In the genomic region with DNA sequence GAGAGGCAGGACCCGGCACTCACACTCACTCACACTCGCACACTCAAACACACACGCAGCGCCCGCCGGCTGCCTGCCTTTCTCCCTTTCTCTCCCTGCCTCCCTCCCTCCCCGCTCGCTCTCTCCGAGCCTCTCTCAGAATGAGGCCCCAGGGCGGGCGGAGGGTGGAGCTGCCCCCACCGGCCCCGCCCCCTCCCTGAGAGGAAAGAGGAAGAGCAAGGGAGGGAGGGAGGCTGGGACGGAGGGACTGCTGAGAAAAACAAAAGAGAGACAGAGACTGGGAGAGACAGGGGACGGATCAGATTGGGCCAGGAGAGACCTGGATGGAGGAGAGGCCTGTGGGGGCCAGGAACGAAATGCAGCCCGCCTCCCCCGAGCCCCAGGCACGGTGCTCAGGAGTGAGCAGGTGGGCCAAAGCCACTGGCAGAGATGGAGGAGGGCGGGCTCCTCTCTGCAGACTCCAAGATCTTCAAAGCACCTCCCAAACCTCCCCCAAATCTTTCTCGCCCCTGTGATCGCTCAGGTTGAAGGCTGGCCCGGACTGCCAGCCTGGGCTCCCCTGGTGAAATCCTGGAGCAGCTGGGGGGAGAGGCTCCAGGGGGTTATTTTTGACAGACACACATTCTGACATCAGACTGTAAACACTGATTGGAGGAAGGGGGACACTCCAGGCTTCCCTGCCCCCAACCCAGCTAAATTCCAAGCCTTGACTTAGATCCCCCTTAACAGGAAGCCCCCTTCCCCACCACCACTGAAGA, we compare ENCODE assay signal across 8 cellular contexts. TPM values are rescaled to one million over a fixed set of nuclear protein-coding genes. Genes with fewer than 3 reads are reported as not detected.
A peak's percentile ranks its signal among the peaks of the same experiment; 100 is the strongest.
DNase-seq lines count a peak whose midpoint lies in the region; ATAC-seq, FAIRE-seq and TF ChIP-seq lines count a peak whose summit lies in the region.

No MANE protein-coding gene starts in this region.

- ATAC-seq in GM18867 (IDR thresholded peaks at IDR 0.05; ENCODE audit: unreplicated experiment) (peak; percentile 67), HG03108 (IDR thresholded peaks at IDR 0.05; ENCODE audit: unreplicated experiment) (peak; percentile 64), HepG2 (peak; percentile 83)

- H3K27ac ChIP-seq in HepG2 (ENCODE audit: extremely low read length, insufficient read depth, low read length): no peak overlapping the region

- TF ChIP-seq POLR2A in HepG2 (IDR thresholded peaks at IDR 0.05; ENCODE audit: insufficient read depth in 1 of 2, low read depth in 2 of 2, low read length in 2 of 2): peak; percentile 67 to 94

- no peaks in the 10 kb centered on the region for H3K9me3 ChIP-seq in HepG2 (ENCODE audit: low read length)

- peaks cover 63% of the 10 kb centered on the region for H3K4me1 Mint-ChIP-seq in activated CD4-positive, alpha-beta T cell treated with anti-CD3 and anti-CD28 coated beads, Interleukin-2, amount 10 ng/mL, durations not matched to agents 7 days and 5 days

- peak; percentile 48 for FAIRE-seq in HepG2 (lab: Jason Lieb, UNC)

- H3K27me3 Mint-ChIP-seq in activated CD4-positive, alpha-beta T cell treated with anti-CD3 and anti-CD28 coated beads, Interleukin-2, amount 10 ng/mL, durations not matched to agents 7 days and 5 days: no peaks in the 10 kb centered on the region

- no peaks in the 10 kb centered on the region for H3K9me3 Mint-ChIP-seq in activated CD4-positive, alpha-beta T cell treated with anti-CD3 and anti-CD28 coated beads, Interleukin-2, amount 10 ng/mL, durations not matched to agents 7 days and 5 days

- H3K4me3 ChIP-seq in HepG2 (replicated peaks in 1 of 3; ENCODE audit: insufficient read depth in 1 of 3, low read depth in 2 of 3, low read length in 3 of 3): peak overlapping the region; percentile 77 to 96 (median 86)

- TF ChIP-seq CTCF in HepG2 (CRISPR knock-in tag; IDR thresholded peaks at IDR 0.05): no peak

- 1% methylated on average over 22 of the region's 23 CpGs for WGBS in HepG2 (ENCODE audit: low lambda C conversion rate)

- CTCF ChIA-PET in activated CD4-positive, alpha-beta T cell treated with anti-CD3 and anti-CD28 coated beads, Interleukin-2, amount 10 ng/mL, durations not matched to agents 7 days and 5 days (lab: Charles Lee): interaction anchor here (0.9 to 4.8 kb wide), 4 partner anchors 10 to 42 kb away, joined by 3 to 17 read pairs (median 9); no protein-coding TSS in a partner anchor
- CTCF ChIA-PET in HepG2 (lab: Yijun Ruan, JAX; ENCODE audit: low intra/inter-chr PET ratio, low total read pairs): no interaction called here

- peak overlapping the region; percentile 94 for H3K27ac Mint-ChIP-seq in activated CD4-positive, alpha-beta T cell treated with anti-CD3 and anti-CD28 coated beads, Interleukin-2, amount 10 ng/mL, durations not matched to agents 7 days and 5 days

- DNase-seq in AG08395 (ENCODE audit: low spot score): peak; percentile 84
- DNase-seq in NCI-H446 treated with DMSO at 0.1 percent for 48 hours (lab: John Stamatoyannopoulos, UW): peak; percentile 18
- DNase-seq in activated CD4-positive, alpha-beta T cell treated with anti-CD3 and anti-CD28 coated beads, Interleukin-2, amount 10 ng/mL, durations not matched to agents 7 days and 5 days: peak; percentile 90
- peak; percentile 81 for DNase-seq in dedifferentiated amniotic fluid mesenchymal stem cell (ENCODE audit: extremely low spot score)
- DNase-seq in HepG2 (ENCODE audit: low spot score): peak; percentile 79
- DNase-seq in stimulated activated CD4-positive, alpha-beta T cell treated with anti-CD3 and anti-CD28 coated beads, Interleukin-4, amount 100 ng/mL, for 1 hour: peak; percentile 89

- no peak overlapping the region for H2AFZ ChIP-seq in HepG2 (ENCODE audit: low read length)

- H3K4me2 ChIP-seq in HepG2 (ENCODE audit: low read depth, low read length): peak overlapping the region; percentile 77

- peaks cover 20% of the 10 kb centered on the region for H3K36me3 Mint-ChIP-seq in activated CD4-positive, alpha-beta T cell treated with anti-CD3 and anti-CD28 coated beads, Interleukin-2, amount 10 ng/mL, durations not matched to agents 7 days and 5 days (ENCODE audit: low read depth)

- intact Hi-C loops in HepG2 (cut with micrococcal nuclease; ENCODE audit: unreplicated experiment): loop anchor here (5.0 kb wide), 1 partner anchor 48 kb away; a partner anchor contains a TSS

- POLR2A ChIA-PET in activated CD4-positive, alpha-beta T cell treated with anti-CD3 and anti-CD28 coated beads, Interleukin-2, amount 10 ng/mL, durations not matched to agents 7 days and 5 days (lab: Charles Lee): interaction anchor here (0.6 kb wide), 1 partner anchor 23 kb away, joined by 4 read pairs; no protein-coding TSS in a partner anchor
- POLR2A ChIA-PET in HepG2 (lab: Yijun Ruan, JAX): interaction anchor here (0.6 to 3.2 kb wide), 15 partner anchors 10 to 305 kb away, joined by 3 to 28 read pairs (median 4); a partner anchor contains a TSS

- TF ChIP-seq EP300 in HepG2 (IDR thresholded peaks at IDR 0.05; ENCODE audit: low read depth in 2 of 2, low read length in 2 of 2): 0 out of 4 replicates have a peak, but pooled peaks of 1 of the 2 experiments have one; percentile 6
- peak; percentile 9; the same call in 1 of the 2 replicates for TF ChIP-seq EP300 in HepG2 (CRISPR knock-in tag; IDR thresholded peaks at IDR 0.05; ENCODE audit: borderline replicate concordance)

- H3K79me2 ChIP-seq in HepG2 (ENCODE audit: insufficient read depth, low read length): peaks cover 20% of the 10 kb centered on the region

- H3K9ac ChIP-seq in HepG2 (ENCODE audit: insufficient read depth, low read depth, low read length): peak overlapping the region; percentile 59

- no TSS peak for BruUV-seq in HepG2 (replicated peaks; lab: Mats Ljungman, UMichigan)

- no peaks in the 10 kb centered on the region for H3K27me3 ChIP-seq in HepG2 (ENCODE audit: control insufficient read depth in 1 of 2, insufficient read depth in 2 of 2, low read length in 2 of 2)

- peaks cover 66% of the 10 kb centered on the region for H3K4me1 ChIP-seq in HepG2 (ENCODE audit: insufficient read depth, low read length)

- H4K20me1 ChIP-seq in HepG2 (ENCODE audit: insufficient read depth, low read length): peaks cover 9% of the 10 kb centered on the region

- H3K4me3 Mint-ChIP-seq in activated CD4-positive, alpha-beta T cell treated with anti-CD3 and anti-CD28 coated beads, Interleukin-2, amount 10 ng/mL, durations not matched to agents 7 days and 5 days: peak overlapping the region; percentile 76

- in situ Hi-C loops in HepG2 (cut with HindIII; ENCODE audit: extremely low pct_ligation_motif_present, low pct_unique_long_range_greater_than_20kb): no loop called here

- peaks cover 10 to 19% of the 10 kb centered on the region in 2 experiments; a peak in 4 of 5 replicates for H3K36me3 ChIP-seq in HepG2 (replicated peaks in 1 of 2; ENCODE audit: control insufficient read depth in 1 of 2, insufficient read depth in 2 of 2, low read length in 2 of 2)

- no peak for TF ChIP-seq RAD21 in HepG2 (CRISPR knock-in tag; IDR thresholded peaks at IDR 0.05)

RNA-seq across cellular contexts. Expression of a gene that starts 5.1 kb away (rescaled TPM):
- total RNA-seq in activated CD4-positive, alpha-beta T cell treated with anti-CD3 and anti-CD28 coated beads, Interleukin-2, amount 10 ng/mL, durations not matched to agents 7 days and 5 days: 100 to 1,000 TPM in 1 of 2 experiments, 10 to 100 TPM in 1; 96.2 to 105 TPM
- total RNA-seq in HepG2 (2016; rRNA removed; fragmentation: Illumina TruSeq; extraction: Trizol): 13.2 and 17.2 TPM in 2 replicates
- total RNA-seq in HepG2 (2016; cell fraction: cytosol; rRNA removed; fragmentation: Illumina TruSeq; extraction: Trizol; ENCODE audit: low read depth): 2.0 and 2.5 TPM in 2 replicates
- 10.9 and 17.8 TPM in 2 replicates for total RNA-seq in HepG2 (2016; cell fraction: insoluble cytoplasmic fraction; rRNA removed; fragmentation: Illumina TruSeq; extraction: Trizol)
- 7.2 and 8.2 TPM in 2 replicates for total RNA-seq in HepG2 (2016; cell fraction: membrane; rRNA removed; fragmentation: Illumina TruSeq; extraction: Trizol)
- 16.0 and 18.2 TPM in 2 replicates for total RNA-seq in HepG2 (2016; cell fraction: nucleus; rRNA removed; fragmentation: Illumina TruSeq; extraction: Trizol)
- polyA plus RNA-seq in HepG2 (2011; rRNA removed): 45.5 and 52.2 TPM in 2 replicates
- 23.6 and 27.6 TPM in 2 replicates for polyA plus RNA-seq in HepG2 (2011; cell fraction: cytosol; rRNA removed)
- 182 and 199 TPM in 2 replicates for polyA plus RNA-seq in HepG2 (2011; cell fraction: nucleus; rRNA removed)
- 20.4 and 24.8 TPM in 2 replicates for polyA plus RNA-seq in HepG2 (2012)
- 2.1 and 2.6 TPM in 2 replicates for polyA plus RNA-seq in HepG2 (2016; cell fraction: cytosol; fragmentation: Illumina TruSeq; extraction: Trizol; ENCODE audit: low read depth)
- polyA plus RNA-seq in HepG2 (2016; cell fraction: insoluble cytoplasmic fraction; fragmentation: Illumina TruSeq; extraction: Trizol; ENCODE audit: low read depth): 15.0 and 17.5 TPM in 2 replicates
- 5.5 and 5.8 TPM in 2 replicates for polyA plus RNA-seq in HepG2 (2016; cell fraction: membrane; fragmentation: Illumina TruSeq; extraction: Trizol; ENCODE audit: low read depth)
- 49.4 and 52.8 TPM in 2 replicates for polyA plus RNA-seq in HepG2 (2016; cell fraction: nucleus; fragmentation: Illumina TruSeq; extraction: Trizol; ENCODE audit: insufficient read depth, low read depth)
- 61.4 and 104 TPM in 2 replicates for polyA minus RNA-seq in HepG2 (2011; rRNA and poly(A)+ RNA removed; ENCODE audit: low replicate concordance)
- 17.4 and 19.1 TPM in 2 replicates for polyA minus RNA-seq in HepG2 (2011; cell fraction: cytosol; rRNA and poly(A)+ RNA removed)
- polyA minus RNA-seq in HepG2 (2011; cell fraction: nucleus; rRNA and poly(A)+ RNA removed): 34.2 and 39.5 TPM in 2 replicates

RNA-seq across cellular contexts. Expression of a gene that starts 17.8 kb away (rescaled TPM):
- 10 to 100 TPM; 47.7 to 49.4 TPM for total RNA-seq in activated CD4-positive, alpha-beta T cell treated with anti-CD3 and anti-CD28 coated beads, Interleukin-2, amount 10 ng/mL, durations not matched to agents 7 days and 5 days
- total RNA-seq in HepG2 (2016; rRNA removed; fragmentation: Illumina TruSeq; extraction: Trizol): 19.0 and 24.2 TPM in 2 replicates
- 7.2 and 10.9 TPM in 2 replicates for total RNA-seq in HepG2 (2016; cell fraction: cytosol; rRNA removed; fragmentation: Illumina TruSeq; extraction: Trizol; ENCODE audit: low read depth)
- total RNA-seq in HepG2 (2016; cell fraction: insoluble cytoplasmic fraction; rRNA removed; fragmentation: Illumina TruSeq; extraction: Trizol): 16.2 and 25.6 TPM in 2 replicates
- total RNA-seq in HepG2 (2016; cell fraction: membrane; rRNA removed; fragmentation: Illumina TruSeq; extraction: Trizol): 10.3 and 12.7 TPM in 2 replicates
- 31.9 and 36.2 TPM in 2 replicates for total RNA-seq in HepG2 (2016; cell fraction: nucleus; rRNA removed; fragmentation: Illumina TruSeq; extraction: Trizol)
- 18.7 and 21.3 TPM in 2 replicates for polyA plus RNA-seq in HepG2 (2011; rRNA removed)
- 7.1 and 7.2 TPM in 2 replicates for polyA plus RNA-seq in HepG2 (2011; cell fraction: cytosol; rRNA removed)
- polyA plus RNA-seq in HepG2 (2011; cell fraction: nucleus; rRNA removed): 57.6 and 66.0 TPM in 2 replicates
- 21.1 and 29.8 TPM in 2 replicates for polyA plus RNA-seq in HepG2 (2012)
- 2.5 and 2.9 TPM in 2 replicates for polyA plus RNA-seq in HepG2 (2016; cell fraction: cytosol; fragmentation: Illumina TruSeq; extraction: Trizol; ENCODE audit: low read depth)
- 21.7 and 29.6 TPM in 2 replicates for polyA plus RNA-seq in HepG2 (2016; cell fraction: insoluble cytoplasmic fraction; fragmentation: Illumina TruSeq; extraction: Trizol; ENCODE audit: low read depth)
- 4.7 and 6.5 TPM in 2 replicates for polyA plus RNA-seq in HepG2 (2016; cell fraction: membrane; fragmentation: Illumina TruSeq; extraction: Trizol; ENCODE audit: low read depth)
- 102 and 107 TPM in 2 replicates for polyA plus RNA-seq in HepG2 (2016; cell fraction: nucleus; fragmentation: Illumina TruSeq; extraction: Trizol; ENCODE audit: insufficient read depth, low read depth)
- 68.7 and 95.3 TPM in 2 replicates for polyA minus RNA-seq in HepG2 (2011; rRNA and poly(A)+ RNA removed; ENCODE audit: low replicate concordance)
- polyA minus RNA-seq in HepG2 (2011; cell fraction: cytosol; rRNA and poly(A)+ RNA removed): 12.3 and 14.3 TPM in 2 replicates
- polyA minus RNA-seq in HepG2 (2011; cell fraction: nucleus; rRNA and poly(A)+ RNA removed): 42.9 and 47.7 TPM in 2 replicates

RNA-seq across cellular contexts. Expression of a gene that starts 37.1 kb away (rescaled TPM):
- 10 to 100 TPM; 80.5 to 81.3 TPM for total RNA-seq in activated CD4-positive, alpha-beta T cell treated with anti-CD3 and anti-CD28 coated beads, Interleukin-2, amount 10 ng/mL, durations not matched to agents 7 days and 5 days
- 81.0 and 102 TPM in 2 replicates for total RNA-seq in HepG2 (2016; rRNA removed; fragmentation: Illumina TruSeq; extraction: Trizol)
- 17.2 and 19.9 TPM in 2 replicates for total RNA-seq in HepG2 (2016; cell fraction: cytosol; rRNA removed; fragmentation: Illumina TruSeq; extraction: Trizol; ENCODE audit: low read depth)
- total RNA-seq in HepG2 (2016; cell fraction: insoluble cytoplasmic fraction; rRNA removed; fragmentation: Illumina TruSeq; extraction: Trizol): 80.9 and 91.8 TPM in 2 replicates
- total RNA-seq in HepG2 (2016; cell fraction: membrane; rRNA removed; fragmentation: Illumina TruSeq; extraction: Trizol): 26.9 and 30.0 TPM in 2 replicates
- 53.2 and 53.8 TPM in 2 replicates for total RNA-seq in HepG2 (2016; cell fraction: nucleus; rRNA removed; fragmentation: Illumina TruSeq; extraction: Trizol)
- 47.9 and 50.6 TPM in 2 replicates for polyA plus RNA-seq in HepG2 (2011; rRNA removed)
- polyA plus RNA-seq in HepG2 (2011; cell fraction: cytosol; rRNA removed): 40.3 and 62.0 TPM in 2 replicates
- 33.5 and 37.8 TPM in 2 replicates for polyA plus RNA-seq in HepG2 (2011; cell fraction: nucleus; rRNA removed)
- 54.4 and 57.6 TPM in 2 replicates for polyA plus RNA-seq in HepG2 (2012)
- 9.9 and 10.0 TPM in 2 replicates for polyA plus RNA-seq in HepG2 (2016; cell fraction: cytosol; fragmentation: Illumina TruSeq; extraction: Trizol; ENCODE audit: low read depth)
- 121 and 139 TPM in 2 replicates for polyA plus RNA-seq in HepG2 (2016; cell fraction: insoluble cytoplasmic fraction; fragmentation: Illumina TruSeq; extraction: Trizol; ENCODE audit: low read depth)
- polyA plus RNA-seq in HepG2 (2016; cell fraction: membrane; fragmentation: Illumina TruSeq; extraction: Trizol; ENCODE audit: low read depth): 22.5 and 24.8 TPM in 2 replicates
- 109 and 124 TPM in 2 replicates for polyA plus RNA-seq in HepG2 (2016; cell fraction: nucleus; fragmentation: Illumina TruSeq; extraction: Trizol; ENCODE audit: insufficient read depth, low read depth)
- 29.3 and 125 TPM in 2 replicates for polyA minus RNA-seq in HepG2 (2011; rRNA and poly(A)+ RNA removed; ENCODE audit: low replicate concordance)
- polyA minus RNA-seq in HepG2 (2011; cell fraction: cytosol; rRNA and poly(A)+ RNA removed): 38.1 and 41.4 TPM in 2 replicates
- 17.3 and 24.7 TPM in 2 replicates for polyA minus RNA-seq in HepG2 (2011; cell fraction: nucleus; rRNA and poly(A)+ RNA removed)

RNA-seq across cellular contexts. Expression of a gene that starts 49.9 kb away (rescaled TPM):
- total RNA-seq in activated CD4-positive, alpha-beta T cell treated with anti-CD3 and anti-CD28 coated beads, Interleukin-2, amount 10 ng/mL, durations not matched to agents 7 days and 5 days: 10 to 100 TPM; 18.3 to 25.3 TPM
- 14.9 and 15.1 TPM in 2 replicates for total RNA-seq in HepG2 (2016; rRNA removed; fragmentation: Illumina TruSeq; extraction: Trizol)
- total RNA-seq in HepG2 (2016; cell fraction: cytosol; rRNA removed; fragmentation: Illumina TruSeq; extraction: Trizol; ENCODE audit: low read depth): 1.0 and 1.9 TPM in 2 replicates
- total RNA-seq in HepG2 (2016; cell fraction: insoluble cytoplasmic fraction; rRNA removed; fragmentation: Illumina TruSeq; extraction: Trizol): 14.4 and 15.1 TPM in 2 replicates
- total RNA-seq in HepG2 (2016; cell fraction: membrane; rRNA removed; fragmentation: Illumina TruSeq; extraction: Trizol): 3.8 and 4.1 TPM in 2 replicates
- 7.6 and 8.1 TPM in 2 replicates for total RNA-seq in HepG2 (2016; cell fraction: nucleus; rRNA removed; fragmentation: Illumina TruSeq; extraction: Trizol)
- polyA plus RNA-seq in HepG2 (2011; rRNA removed): 2.9 and 4.2 TPM in 2 replicates
- 3.7 and 4.1 TPM in 2 replicates for polyA plus RNA-seq in HepG2 (2011; cell fraction: cytosol; rRNA removed)
- 3.6 TPM in 2 replicates for polyA plus RNA-seq in HepG2 (2011; cell fraction: nucleus; rRNA removed)
- polyA plus RNA-seq in HepG2 (2012): 4.0 and 4.1 TPM in 2 replicates
- 0.47 and 0.53 TPM in 2 replicates for polyA plus RNA-seq in HepG2 (2016; cell fraction: cytosol; fragmentation: Illumina TruSeq; extraction: Trizol; ENCODE audit: low read depth)
- 9.3 and 10.5 TPM in 2 replicates for polyA plus RNA-seq in HepG2 (2016; cell fraction: insoluble cytoplasmic fraction; fragmentation: Illumina TruSeq; extraction: Trizol; ENCODE audit: low read depth)
- 0.76 and 1.3 TPM in 2 replicates for polyA plus RNA-seq in HepG2 (2016; cell fraction: membrane; fragmentation: Illumina TruSeq; extraction: Trizol; ENCODE audit: low read depth)
- polyA plus RNA-seq in HepG2 (2016; cell fraction: nucleus; fragmentation: Illumina TruSeq; extraction: Trizol; ENCODE audit: insufficient read depth, low read depth): 5.4 and 6.0 TPM in 2 replicates
- polyA minus RNA-seq in HepG2 (2011; rRNA and poly(A)+ RNA removed; ENCODE audit: low replicate concordance): 14.1 and 24.9 TPM in 2 replicates
- polyA minus RNA-seq in HepG2 (2011; cell fraction: cytosol; rRNA and poly(A)+ RNA removed): 5.7 and 6.4 TPM in 2 replicates
- polyA minus RNA-seq in HepG2 (2011; cell fraction: nucleus; rRNA and poly(A)+ RNA removed): 7.0 and 7.1 TPM in 2 replicates

RNA-seq across cellular contexts. Expression of a gene that starts 59.1 kb away (rescaled TPM):
- 10 to 100 TPM; 22.1 to 23.6 TPM for total RNA-seq in activated CD4-positive, alpha-beta T cell treated with anti-CD3 and anti-CD28 coated beads, Interleukin-2, amount 10 ng/mL, durations not matched to agents 7 days and 5 days
- total RNA-seq in HepG2 (2016; rRNA removed; fragmentation: Illumina TruSeq; extraction: Trizol): 8.4 and 10.8 TPM in 2 replicates
- total RNA-seq in HepG2 (2016; cell fraction: cytosol; rRNA removed; fragmentation: Illumina TruSeq; extraction: Trizol; ENCODE audit: low read depth): 5.0 and 5.1 TPM in 2 replicates
- total RNA-seq in HepG2 (2016; cell fraction: insoluble cytoplasmic fraction; rRNA removed; fragmentation: Illumina TruSeq; extraction: Trizol): 7.3 and 11.0 TPM in 2 replicates
- total RNA-seq in HepG2 (2016; cell fraction: membrane; rRNA removed; fragmentation: Illumina TruSeq; extraction: Trizol): 3.9 and 4.7 TPM in 2 replicates
- total RNA-seq in HepG2 (2016; cell fraction: nucleus; rRNA removed; fragmentation: Illumina TruSeq; extraction: Trizol): 13.0 and 14.8 TPM in 2 replicates
- 16.7 and 16.9 TPM in 2 replicates for polyA plus RNA-seq in HepG2 (2011; rRNA removed)
- polyA plus RNA-seq in HepG2 (2011; cell fraction: cytosol; rRNA removed): 9.7 and 11.7 TPM in 2 replicates
- polyA plus RNA-seq in HepG2 (2011; cell fraction: nucleus; rRNA removed): 13.9 and 18.6 TPM in 2 replicates
- 10.2 and 11.0 TPM in 2 replicates for polyA plus RNA-seq in HepG2 (2012)
- 2.0 and 2.3 TPM in 2 replicates for polyA plus RNA-seq in HepG2 (2016; cell fraction: cytosol; fragmentation: Illumina TruSeq; extraction: Trizol; ENCODE audit: low read depth)
- 11.6 and 13.7 TPM in 2 replicates for polyA plus RNA-seq in HepG2 (2016; cell fraction: insoluble cytoplasmic fraction; fragmentation: Illumina TruSeq; extraction: Trizol; ENCODE audit: low read depth)
- polyA plus RNA-seq in HepG2 (2016; cell fraction: membrane; fragmentation: Illumina TruSeq; extraction: Trizol; ENCODE audit: low read depth): 4.0 and 4.1 TPM in 2 replicates
- polyA plus RNA-seq in HepG2 (2016; cell fraction: nucleus; fragmentation: Illumina TruSeq; extraction: Trizol; ENCODE audit: insufficient read depth, low read depth): 17.4 and 19.1 TPM in 2 replicates
- polyA minus RNA-seq in HepG2 (2011; rRNA and poly(A)+ RNA removed; ENCODE audit: low replicate concordance): 12.6 and 18.4 TPM in 2 replicates
- polyA minus RNA-seq in HepG2 (2011; cell fraction: cytosol; rRNA and poly(A)+ RNA removed): 6.4 and 6.6 TPM in 2 replicates
- 30.6 and 33.7 TPM in 2 replicates for polyA minus RNA-seq in HepG2 (2011; cell fraction: nucleus; rRNA and poly(A)+ RNA removed)

Comparison
In these comparisons a context has a peak if more than half of its experiments do, and no peak if none do; other contexts are left out.
1. DNase-seq: peak in every context shown above with its lines; median percentile 90 in activated CD4-positive, alpha-beta T cell treated with anti-CD3 and anti-CD28 coated beads, Interleukin-2, amount 10 ng/mL, durations not matched to agents 7 days and 5 days; 89 in stimulated activated CD4-positive, alpha-beta T cell treated with anti-CD3 and anti-CD28 coated beads, Interleukin-4, amount 100 ng/mL, for 1 hour; 84 in AG08395; 81 in dedifferentiated amniotic fluid mesenchymal stem cell; 79 in HepG2; 18 in NCI-H446 treated with DMSO at 0.1 percent for 48 hours.